9 cellular contexts compared by ENCODE assay signal in genomic region chr14:75429562-75429961, GRCh38. TPM values are rescaled to one million over a fixed set of nuclear protein-coding genes. Genes with fewer than 3 reads are reported as not detected.
DNase-seq lines count a peak whose midpoint lies in the region; ATAC-seq, FAIRE-seq and TF ChIP-seq lines count a peak whose summit lies in the region.
"Had no signal": no experiment of that assay in that cellular context is flagged by ENCODE, and none has a peak within 500 bp of the region (broad histone marks: within the 10 kb centered on the region; RNA-seq: fewer than 3 reads in every experiment).

No MANE protein-coding gene starts in this region.

- H3K9ac ChIP-seq in NT2/D1 (ENCODE audit: insufficient read length, low read depth) = peak overlapping the region; percentile 13

- H3K27me3 ChIP-seq in NT2/D1 (ENCODE audit: insufficient read depth, insufficient read length) (peaks cover 17% of the 10 kb centered on the region), neutrophil (no peaks in the 10 kb centered on the region)

- H3K4me1 ChIP-seq in NT2/D1 (ENCODE audit: insufficient read depth, insufficient read length) (peaks cover 5% of the 10 kb centered on the region), neutrophil (ENCODE audit: control insufficient read depth in 1 of 2, insufficient read depth in 1 of 2, low read depth in 1 of 2, low read length in 1 of 2) (peaks cover 41 to 55% of the 10 kb centered on the region in 2 experiments)

- ATAC-seq in HG02798 (IDR thresholded peaks at IDR 0.05; ENCODE audit: poor library complexity, unreplicated experiment) = no peak

- H3K4me3 ChIP-seq in NT2/D1 (ENCODE audit: insufficient read length, low read depth) (peak overlapping the region; percentile 61), epithelial cell of esophagus (ENCODE audit: low read length) (peak overlapping the region; percentile 63), neutrophil (ENCODE audit: low read depth in 1 of 2, low read length in 1 of 2) (peak overlapping the region; percentile 81)

- peaks cover 1% of the 10 kb centered on the region; the same call in 1 of the 2 replicates for H3K9me3 ChIP-seq in NT2/D1 (ENCODE audit: insufficient read depth, low read length)
- H3K9me3 ChIP-seq in neutrophil = no peaks in the 10 kb centered on the region

- FAIRE-seq in H54 (lab: Jason Lieb, UNC) = no peak

- peaks cover 30% of the 10 kb centered on the region for H3K36me3 ChIP-seq in NT2/D1 (ENCODE audit: insufficient read depth, insufficient read length, low read length)
- H3K36me3 ChIP-seq in neutrophil = peaks cover 32% of the 10 kb centered on the region

- TF ChIP-seq POLR2A in H54 (IDR thresholded peaks at IDR 0.05; ENCODE audit: low read depth, low read length) = no peak

- H3K27ac ChIP-seq in C4-2B (peak overlapping the region; percentile 64), neutrophil (peak overlapping the region; percentile 96)

- DNase-seq in NT2/D1 (ENCODE audit: low read depth, low spot score) (no peak), epithelial cell of esophagus (ENCODE audit: low read depth) (no peak), SK-N-DZ (ENCODE audit: low spot score) (no peak), H54 (ENCODE audit: insufficient read length, low spot score) (no peak)
- DNase-seq in activated naive CD4-positive, alpha-beta T cell treated with Interleukin-2 at 50 U/mL for 16 hours = no peak
- DNase-seq: occipital lobe had no signal

- TF ChIP-seq CTCF in C4-2B (conservative IDR thresholded peaks at IDR 0.05) (no peak), epithelial cell of esophagus (IDR thresholded peaks at IDR 0.05; ENCODE audit: insufficient read depth, low read depth, low read length, missing control alignments) (no peak), neutrophil (IDR thresholded peaks at IDR 0.05) (no peak)

RNA-seq across cellular contexts. Expression of gene JDP2, which starts 1.7 kb away (rescaled TPM):
- polyA plus RNA-seq in SK-N-DZ (2014; cell fraction: cytosol; rRNA removed) = 4.4 and 5.8 TPM in 2 replicates
- 3.3 and 3.5 TPM in 2 replicates for polyA plus RNA-seq in SK-N-DZ (2014; cell fraction: nucleus; rRNA removed)
